Comparison of ENCODE assay signal across 8 cellular contexts in the genomic region with DNA sequence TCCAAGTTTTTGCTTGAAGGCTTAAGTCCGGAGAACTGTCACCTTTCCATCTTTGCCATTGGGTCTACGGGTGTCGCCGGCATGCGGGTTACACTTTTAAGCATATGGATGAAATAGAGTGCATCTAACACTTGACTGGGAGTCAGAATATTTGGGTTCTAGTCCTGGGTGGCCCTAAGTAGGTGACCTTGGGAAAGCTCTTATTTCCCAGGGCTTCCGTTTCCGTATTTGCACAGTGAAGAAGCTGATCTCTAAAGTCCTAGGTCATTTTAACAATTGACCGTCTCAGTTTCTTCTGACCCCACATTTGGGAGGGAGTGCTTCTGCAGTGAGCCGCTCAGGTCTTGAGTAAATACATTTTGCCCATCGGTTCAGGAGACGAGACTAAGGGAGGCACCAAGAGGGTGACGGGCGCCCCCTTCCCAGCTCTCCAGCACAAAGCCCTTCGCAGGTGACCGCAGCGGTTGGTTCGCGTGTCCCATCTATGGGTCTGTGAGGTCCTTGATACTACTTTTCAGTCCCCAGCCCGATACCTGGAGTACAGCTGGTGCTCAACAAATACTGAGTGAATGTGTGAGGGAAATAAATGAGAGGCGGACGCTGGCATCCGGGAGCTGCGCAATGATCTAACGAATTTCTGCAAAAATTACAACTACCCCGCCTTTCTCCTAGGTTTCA. TPM values are rescaled to one million over a fixed set of nuclear protein-coding genes. Genes with fewer than 3 reads are reported as not detected.
DNase-seq lines count a peak whose midpoint lies in the region; ATAC-seq and TF ChIP-seq lines count a peak whose summit lies in the region.

No MANE protein-coding gene starts in this region.

- POLR2A ChIA-PET in CD4-positive, alpha-beta memory T cell (lab: Charles Lee; ENCODE audit: partially characterized antibody): interaction anchor here (0.8 to 2.8 kb wide), 20 partner anchors 10 to 595 kb away, joined by 3 to 50 read pairs (median 5); a partner anchor contains a TSS

- peaks cover 23% of the 10 kb centered on the region for H3K4me1 ChIP-seq in CD4-positive, alpha-beta memory T cell (ENCODE audit: insufficient read depth, low read length)
- H3K4me1 ChIP-seq in heart right ventricle: peaks cover 4 to 32% (median 20%) of the 10 kb centered on the region in 9 donors

- peaks cover 0 to 8% of the 10 kb centered on the region in 2 donors for H3K36me3 Mint-ChIP-seq in CD4-positive, alpha-beta memory T cell
- H3K36me3 Mint-ChIP-seq in activated naive CD8-positive, alpha-beta T cell treated with anti-CD3 and anti-CD28 coated beads for 36 hours: peaks cover 7% of the 10 kb centered on the region

- peak overlapping the region; percentile 87 to 97 (median 95) for H3K27ac Mint-ChIP-seq in CD4-positive, alpha-beta memory T cell
- H3K27ac Mint-ChIP-seq in activated naive CD8-positive, alpha-beta T cell treated with anti-CD3 and anti-CD28 coated beads for 36 hours: peak overlapping the region; percentile 94

- peak in 1 of 5 donors; percentile 1 for DNase-seq in CD4-positive, alpha-beta memory T cell
- DNase-seq in RPMI8226: peak; percentile 66
- peak; percentile 36 for DNase-seq in activated naive CD8-positive, alpha-beta T cell treated with anti-CD3 and anti-CD28 coated beads for 36 hours
- peak; percentile 53 to 58 for DNase-seq in heart right ventricle
- DNase-seq in pons (ENCODE audit: low spot score): peak; percentile 68
- no peak for DNase-seq in inferior parietal cortex (ENCODE audit: extremely low spot score)

- peak overlapping the region; percentile 72 for H3K27ac ChIP-seq in CD4-positive, alpha-beta memory T cell (ENCODE audit: low read depth, low read length)
- peak overlapping the region; percentile 82 to 98 (median 97) for H3K27ac ChIP-seq in heart right ventricle

- CTCF ChIA-PET in CD4-positive, alpha-beta memory T cell (lab: Charles Lee; ENCODE audit: partially characterized antibody): interaction anchor here (0.9 to 3.1 kb wide), 7 partner anchors 9 to 596 kb away, joined by 3 to 9 read pairs (median 5); a partner anchor contains a TSS

- intact Hi-C loops in CD4-positive, alpha-beta memory T cell (cut with micrococcal nuclease): loop anchor here (5.0 kb wide), 1 partner anchor 264 kb away; no protein-coding TSS in a partner anchor
- intact Hi-C loops in heart right ventricle (cut with DNase I): loop anchor here in 2 of 10 donors (2.0 to 5.0 kb wide), 2 partner anchors 31 to 34 kb away; a partner anchor contains a TSS

- peak overlapping the region; percentile 79 to 85 for H3K4me3 ChIP-seq in CD4-positive, alpha-beta memory T cell (ENCODE audit: low read length in 2 of 2)
- peak overlapping the region; percentile 77 to 99 (median 96) for H3K4me3 ChIP-seq in heart right ventricle

- ATAC-seq in GM19328 (IDR thresholded peaks at IDR 0.05; ENCODE audit: unreplicated experiment): peak; percentile 25
- ATAC-seq in HG03469 (IDR thresholded peaks at IDR 0.05; ENCODE audit: unreplicated experiment): peak; percentile 7
- peak; percentile 45 to 79 (median 68) for ATAC-seq in heart right ventricle

- WGBS in heart right ventricle, 2 donors: 7% methylated on average over 25 of the region's 25 CpGs

- peak in 4 of 9 donors; percentile 8 to 36 (median 26) for TF ChIP-seq CTCF in heart right ventricle (IDR thresholded peaks at IDR 0.05)

- H3K4me1 Mint-ChIP-seq in CD4-positive, alpha-beta memory T cell: peaks cover 15 to 36% (median 21%) of the 10 kb centered on the region in 4 donors
- H3K4me1 Mint-ChIP-seq in activated naive CD8-positive, alpha-beta T cell treated with anti-CD3 and anti-CD28 coated beads for 36 hours: peaks cover 22% of the 10 kb centered on the region

- no peaks in the 10 kb centered on the region for H3K27me3 Mint-ChIP-seq in CD4-positive, alpha-beta memory T cell
- H3K27me3 Mint-ChIP-seq in activated naive CD8-positive, alpha-beta T cell treated with anti-CD3 and anti-CD28 coated beads for 36 hours: no peaks in the 10 kb centered on the region

- H3K9me3 ChIP-seq in CD4-positive, alpha-beta memory T cell (ENCODE audit: control insufficient read depth in 1 of 2, low read length in 2 of 2): no peaks in the 10 kb centered on the region
- peaks cover 0 to 4% (median 0%) of the 10 kb centered on the region in 11 donors for H3K9me3 ChIP-seq in heart right ventricle

- no peaks in the 10 kb centered on the region for H3K9me3 Mint-ChIP-seq in CD4-positive, alpha-beta memory T cell
- no peaks in the 10 kb centered on the region for H3K9me3 Mint-ChIP-seq in activated naive CD8-positive, alpha-beta T cell treated with anti-CD3 and anti-CD28 coated beads for 36 hours

- H3K36me3 ChIP-seq in CD4-positive, alpha-beta memory T cell (ENCODE audit: insufficient read depth, low read length): no peaks in the 10 kb centered on the region
- no peaks in the 10 kb centered on the region for H3K36me3 ChIP-seq in heart right ventricle

- peak overlapping the region; percentile 90 to 99 (median 98) for H3K4me3 Mint-ChIP-seq in CD4-positive, alpha-beta memory T cell
- H3K4me3 Mint-ChIP-seq in activated naive CD8-positive, alpha-beta T cell treated with anti-CD3 and anti-CD28 coated beads for 36 hours: peak overlapping the region; percentile 93

- no peaks in the 10 kb centered on the region for H3K27me3 ChIP-seq in CD4-positive, alpha-beta memory T cell (ENCODE audit: insufficient read depth, low read length)
- no peaks in the 10 kb centered on the region for H3K27me3 ChIP-seq in heart right ventricle

RNA-seq across cellular contexts. Expression of a gene that starts 0.6 kb away (rescaled TPM):
- total RNA-seq in CD4-positive, alpha-beta memory T cell: 10 to 100 TPM; 11.5 to 12.0 TPM
- 1 to 10 TPM in 1 of 2 donors, under 1 TPM in 1; 0.11 to 1.0 TPM for polyA plus RNA-seq in CD4-positive, alpha-beta memory T cell
- 10 to 100 TPM; 19.6 to 19.7 TPM for total RNA-seq in activated naive CD8-positive, alpha-beta T cell treated with anti-CD3 and anti-CD28 coated beads for 36 hours
- total RNA-seq in heart right ventricle: 10 to 100 TPM; 18.0 to 25.0 (median 21.2) TPM
- polyA plus RNA-seq in heart right ventricle: 1 to 10 TPM; 4.1 to 4.5 TPM

RNA-seq across cellular contexts. Expression of a gene that starts 34.0 kb away (rescaled TPM):
- total RNA-seq in CD4-positive, alpha-beta memory T cell: 10 to 100 TPM; 39.4 to 49.9 TPM
- 100 to 1,000 TPM; 252 to 312 TPM for polyA plus RNA-seq in CD4-positive, alpha-beta memory T cell
- 100 to 1,000 TPM; 208 to 218 TPM for total RNA-seq in activated naive CD8-positive, alpha-beta T cell treated with anti-CD3 and anti-CD28 coated beads for 36 hours
- 100 to 1,000 TPM; 125 to 204 (median 144) TPM for total RNA-seq in heart right ventricle
- 100 to 1,000 TPM; 168 to 224 TPM for polyA plus RNA-seq in heart right ventricle

Comparison
In these comparisons a context has a peak if more than half of its experiments do, and no peak if none do; other contexts are left out.
1. ATAC-seq: peak in every context shown above with its lines; median percentile 68 in heart right ventricle; 25 in GM19328; 7 in HG03469.